In genomic region chr17:81036128-81036891, GRCh38 we compare ENCODE assay signal across 9 cellular contexts. TPM values are rescaled to one million over a fixed set of nuclear protein-coding genes. Genes with fewer than 3 reads are reported as not detected.
DNase-seq lines count a peak whose midpoint lies in the region; ATAC-seq, FAIRE-seq and TF ChIP-seq lines count a peak whose summit lies in the region.
"Had no signal": no experiment of that assay in that cellular context is flagged by ENCODE, and none has a peak within 500 bp of the region (broad histone marks: within the 10 kb centered on the region; RNA-seq: fewer than 3 reads in every experiment).

No MANE protein-coding gene starts in this region.

- no peak for ATAC-seq in gastroesophageal sphincter

- H3K36me3 ChIP-seq in GM23248 (ENCODE audit: low read depth) (no peaks in the 10 kb centered on the region), gastroesophageal sphincter (peaks cover 0 to 17% of the 10 kb centered on the region in 2 donors), small intestine (ENCODE audit: control insufficient read depth in 2 of 2, insufficient read depth in 2 of 2, low read length in 2 of 2) (no peaks in the 10 kb centered on the region)

- TF ChIP-seq CTCF in VCaP (conservative IDR thresholded peaks at IDR 0.05) (no peak), gastroesophageal sphincter (IDR thresholded peaks at IDR 0.05) (no peak)

- H3K4me2 ChIP-seq in GM23248 (ENCODE audit: unreplicated experiment) = peak overlapping the region; percentile 87

- H4K20me1 ChIP-seq in GM23248 (ENCODE audit: insufficient read depth) = no peaks in the 10 kb centered on the region

- H3K79me2 ChIP-seq in GM23248 (ENCODE audit: insufficient read depth) = peaks cover 49% of the 10 kb centered on the region

- H3K4me1 ChIP-seq in GM23248 (ENCODE audit: insufficient read depth) = peaks cover 19% of the 10 kb centered on the region
- peaks cover 0 to 81% (median 47%) of the 10 kb centered on the region in 3 donors for H3K4me1 ChIP-seq in gastroesophageal sphincter
- no peaks in the 10 kb centered on the region for H3K4me1 ChIP-seq in small intestine (ENCODE audit: control insufficient read depth in 2 of 2, insufficient read depth in 1 of 2, low read depth in 1 of 2, low read length in 1 of 2)

- H3K9ac ChIP-seq in GM23248 = peak overlapping the region; percentile 73

- no peak for FAIRE-seq in H54 (lab: Jason Lieb, UNC)
- FAIRE-seq in small intestine (lab: Jason Lieb, UNC) = no peak
- FAIRE-seq: colon had no signal

- no peak overlapping the region for H2AFZ ChIP-seq in GM23248

- no peaks in the 10 kb centered on the region for H3K9me2 ChIP-seq in GM23248 (ENCODE audit: insufficient read depth)

- H3K27ac ChIP-seq in GM23248 (peak overlapping the region; percentile 10; the same call in 1 of the 2 replicates), VCaP (peak overlapping the region; percentile 95), gastroesophageal sphincter (peak overlapping the region in 3 of 4 donors; percentile 83 to 89 (median 86)), small intestine (ENCODE audit: low read depth in 1 of 2, low read length in 1 of 2) (no peak overlapping the region)

- peaks cover 10% of the 10 kb centered on the region for H3F3A ChIP-seq in GM23248 (ENCODE audit: insufficient read depth)

- no peak for TF ChIP-seq EP300 in gastroesophageal sphincter (IDR thresholded peaks at IDR 0.05)

- in situ Hi-C loops in GM23248 (cut with MboI) = no loop called here

- TF ChIP-seq POLR2A in gastroesophageal sphincter (IDR thresholded peaks at IDR 0.05) (no peak), H54 (IDR thresholded peaks at IDR 0.05; ENCODE audit: low read depth, low read length) (no peak)

- DNase-seq in GM23248 (peak; percentile 49), retina (peak; percentile 69), SK-N-DZ (ENCODE audit: low spot score) (no peak), H54 (ENCODE audit: insufficient read length, low spot score) (no peak), cerebellum (ENCODE audit: low spot score) (no peak), small intestine (no peak)

- WGBS in GM23248 (ENCODE audit: low coverage in 1 of 2, low lambda C conversion rate in 2 of 2, missing lambda C conversion rate in 2 of 2), 2 experiments = 54 to 59% methylated on average over 26 of the region's 26 CpGs
- WGBS in gastroesophageal sphincter (ENCODE audit: low coverage in 1 of 2), 2 donors = 35 to 56% methylated on average over 4 to 10 of the region's 26 CpGs
- 73 to 87% (median 87%) methylated on average over 26 of the region's 26 CpGs for WGBS in small intestine, 3 donors

- H3K27me3 ChIP-seq in GM23248 (replicated peaks; ENCODE audit: insufficient read depth) (no peaks in the 10 kb centered on the region), gastroesophageal sphincter (no peaks in the 10 kb centered on the region), small intestine (ENCODE audit: control insufficient read depth in 2 of 2, insufficient read depth in 2 of 2, low read length in 2 of 2) (no peaks in the 10 kb centered on the region)

- H3K9me3 ChIP-seq in GM23248 (ENCODE audit: low read depth) (no peaks in the 10 kb centered on the region), gastroesophageal sphincter (no peaks in the 10 kb centered on the region), small intestine (ENCODE audit: control insufficient read depth, low read depth) (no peaks in the 10 kb centered on the region)

- peak overlapping the region; percentile 76 for H3K4me3 ChIP-seq in GM23248
- H3K4me3 ChIP-seq in gastroesophageal sphincter = peak overlapping the region; percentile 62 to 70
- peak overlapping the region in 1 of 2 donors; percentile 74 for H3K4me3 ChIP-seq in small intestine (ENCODE audit: low read depth in 1 of 2, low read length in 2 of 2)

RNA-seq across cellular contexts. Expression of gene BAIAP2, which starts 1.4 kb away (rescaled TPM):
- total RNA-seq in GM23248 (2014; rRNA removed; shearing (Covaris generic)) = 30.6 and 31.7 TPM in 2 replicates
- 28.2 and 31.5 TPM in 2 replicates for polyA plus RNA-seq in GM23248 (2016; fragmentation: Nextera tagmentation; extraction: Ambion mirVana)
- 10 to 100 TPM; 32.7 to 54.9 (median 40.6) TPM for total RNA-seq in gastroesophageal sphincter
- 26.1 and 29.6 TPM in 2 replicates for polyA plus RNA-seq in SK-N-DZ (2014; cell fraction: cytosol; rRNA removed)
- polyA plus RNA-seq in SK-N-DZ (2014; cell fraction: nucleus; rRNA removed) = 37.3 and 59.3 TPM in 2 replicates
- 33.7 TPM for total RNA-seq in cerebellum
- polyA plus RNA-seq in small intestine = 10 to 100 TPM in 1 of 3 donors, 1 to 10 TPM in 2; 1.8 to 14.5 (median 3.8) TPM

RNA-seq across cellular contexts. Expression of gene CHMP6, which starts 44.7 kb away (rescaled TPM):
- total RNA-seq in GM23248 (2014; rRNA removed; shearing (Covaris generic)) = 8.2 and 14.1 TPM in 2 replicates
- 34.0 and 37.1 TPM in 2 replicates for polyA plus RNA-seq in GM23248 (2016; fragmentation: Nextera tagmentation; extraction: Ambion mirVana)
- 10 to 100 TPM; 17.6 to 26.0 (median 19.0) TPM for total RNA-seq in gastroesophageal sphincter
- 18.4 and 18.6 TPM in 2 replicates for polyA plus RNA-seq in SK-N-DZ (2014; cell fraction: cytosol; rRNA removed)
- 13.8 and 17.7 TPM in 2 replicates for polyA plus RNA-seq in SK-N-DZ (2014; cell fraction: nucleus; rRNA removed)
- total RNA-seq in cerebellum = 13.7 TPM
- polyA plus RNA-seq in small intestine = 10 to 100 TPM; 29.0 to 35.8 (median 34.6) TPM

Comparison
In these comparisons a context has a peak if more than half of its experiments do, and no peak if none do; other contexts are left out.
1. DNase-seq: peak in GM23248 (single experiment) and retina (single experiment); none in SK-N-DZ (single experiment), H54 (single experiment), cerebellum (single experiment) and small intestine (single experiment).
2. H3K27ac ChIP-seq: peak in GM23248 (single experiment), VCaP (single experiment) and gastroesophageal sphincter (3 of 4); none in small intestine (0 of 2).